Comparison of ENCODE assay signal across 8 cellular contexts in the genomic region with DNA sequence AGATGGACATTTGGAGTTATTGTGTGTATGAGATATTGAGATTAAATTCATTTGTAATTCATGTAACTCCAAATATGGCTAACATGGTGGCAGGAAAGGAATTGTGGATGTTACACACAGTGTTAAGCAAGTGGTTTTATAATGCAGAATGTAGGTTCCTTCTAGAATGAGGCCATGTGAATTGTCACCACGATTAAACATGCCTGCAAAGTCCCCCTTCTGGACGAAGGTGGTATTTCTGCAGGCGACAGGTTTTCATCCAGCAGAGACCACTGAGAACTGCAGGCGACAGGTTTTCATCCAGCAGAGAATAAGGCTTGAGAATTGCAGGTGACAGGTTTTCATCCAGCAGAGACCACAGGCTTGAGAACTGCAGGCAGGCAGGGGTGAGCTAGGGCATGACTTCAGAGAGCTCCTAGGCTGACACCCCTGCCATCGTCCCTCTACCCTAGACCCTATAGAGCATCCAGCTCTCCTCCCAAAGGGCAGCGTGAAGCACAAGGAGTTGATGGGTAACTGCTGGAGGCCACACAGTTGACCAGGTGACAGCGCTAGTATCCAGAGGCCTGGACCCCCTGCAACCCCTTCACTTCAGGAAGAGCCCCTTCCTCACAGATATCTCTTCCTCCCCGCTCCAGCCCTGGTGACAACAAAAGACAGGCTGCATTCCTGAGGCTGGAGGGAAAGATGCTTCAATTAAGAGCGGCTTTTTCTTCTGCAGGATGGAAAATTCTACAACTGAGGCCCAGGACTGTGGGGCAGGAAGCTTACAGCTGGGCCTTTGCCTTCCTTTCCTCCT.
DNase-seq lines count a peak whose midpoint lies in the region; ATAC-seq and TF ChIP-seq lines count a peak whose summit lies in the region.

No MANE protein-coding gene starts in this region.

- ATAC-seq in heart left ventricle, result peak in 2 of 4 donors; percentile 53 to 61

- TF ChIP-seq CTCF in RWPE1 (conservative IDR thresholded peaks at IDR 0.05; ENCODE audit: low read depth), result peak; percentile 54
- TF ChIP-seq CTCF in heart left ventricle (IDR thresholded peaks at IDR 0.05), result peak; percentile 59 to 81 (median 70)

- peak overlapping the region; percentile 61 for H3K27ac ChIP-seq in RWPE1
- no peak overlapping the region for H3K27ac ChIP-seq in heart left ventricle

- no peaks in the 10 kb centered on the region for H3K36me3 ChIP-seq in heart left ventricle

- POLR2A ChIA-PET in RWPE1 (lab: Yijun Ruan, JAX; ENCODE audit: low non-redundant PET), result no interaction called here

- DNase-seq in DMS153 (lab: John Stamatoyannopoulos, UW), result peak; percentile 50
- peak; percentile 0 for DNase-seq in HS-27A (ENCODE audit: low read depth)
- no peak for DNase-seq in RWPE1 (ENCODE audit: low spot score)
- peak; percentile 3 to 20 (median 14) for DNase-seq in activated naive CD4-positive, alpha-beta T cell (lab: John Stamatoyannopoulos, UW)
- DNase-seq in heart left ventricle, result peak in 2 of 5 donors; percentile 26 to 45
- peak; percentile 20 for DNase-seq in smooth muscle cell of the brain vasculature (ENCODE audit: low read depth, low spot score)
- DNase-seq in cortex of kidney (lab: John Stamatoyannopoulos, UW), result no peak
- no peak for DNase-seq in NOMO-1 treated with dmso at 0.1 percent for 144 hours (lab: John Stamatoyannopoulos, UW; ENCODE audit: unreplicated experiment)

- 55 to 62% (median 61%) methylated on average over 9 of the region's 9 CpGs for WGBS in heart left ventricle, 4 donors

- H3K4me3 ChIP-seq in heart left ventricle, result no peak overlapping the region

- intact Hi-C loops in heart left ventricle (cut with DNase I), result loop anchor here in 9 of 10 donors (2.0 to 10.0 kb wide), 7 partner anchors 64 to 308 kb away; a partner anchor contains a TSS

- H3K9me3 ChIP-seq in heart left ventricle, result peaks cover 0 to 9% (median 2%) of the 10 kb centered on the region in 12 donors

- no peaks in the 10 kb centered on the region for H3K27me3 ChIP-seq in heart left ventricle

- H3K4me1 ChIP-seq in heart left ventricle, result peaks cover 0 to 10% (median 0%) of the 10 kb centered on the region in 12 donors

- CTCF ChIA-PET in RWPE1 (lab: Yijun Ruan, JAX), result interaction anchor here (0.6 to 1.3 kb wide), 4 partner anchors 16 to 200 kb away, joined by 3 to 4 read pairs (median 3); no protein-coding TSS in a partner anchor

- TF ChIP-seq POLR2A in heart left ventricle (IDR thresholded peaks at IDR 0.05), result no peak

Comparison
In these comparisons a context has a peak if more than half of its experiments do, and no peak if none do; other contexts are left out.
1. DNase-seq: peak in DMS153 (single experiment), HS-27A (single experiment), activated naive CD4-positive, alpha-beta T cell (4 of 4) and smooth muscle cell of the brain vasculature (single experiment); none in RWPE1 (single experiment), cortex of kidney (single experiment) and NOMO-1 treated with dmso at 0.1 percent for 144 hours (single experiment).